Comparison of ENCODE assay signal across 30 cellular contexts in the genomic region with DNA sequence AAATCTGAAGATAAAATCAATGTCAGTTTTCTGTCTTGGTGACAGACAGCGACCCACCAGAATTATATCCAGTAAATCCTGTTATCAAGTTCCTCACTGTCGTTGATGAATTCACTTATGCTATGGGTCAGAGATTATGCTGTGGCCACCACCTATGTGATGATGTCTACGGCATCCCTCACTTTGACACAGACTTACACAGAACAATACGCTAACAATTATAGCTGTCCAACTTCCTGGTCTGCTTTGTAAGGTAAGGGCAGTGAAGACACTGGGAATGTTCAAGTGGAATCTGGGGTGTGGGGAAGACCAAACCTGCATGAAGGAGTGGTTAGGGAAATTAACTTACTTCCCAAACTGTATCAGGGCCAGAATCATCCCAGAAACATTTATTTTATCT. TPM values are rescaled to one million over a fixed set of nuclear protein-coding genes. Genes with fewer than 3 reads are reported as not detected.
"Had no signal": no experiment of that assay in that cellular context is flagged by ENCODE, and none has a peak within 500 bp of the region (broad histone marks: within the 10 kb centered on the region; RNA-seq: fewer than 3 reads in every experiment).

No MANE protein-coding gene starts in this region.

- DNase-seq: colonic mucosa; cortex of kidney; dermis blood vessel endothelial cell; dorsolateral prefrontal cortex; effector CD4-positive, alpha-beta T cell; effector CD8-positive, alpha-beta T cell; effector memory CD4-positive, alpha-beta T cell; effector memory CD8-positive, alpha-beta T cell; erythroblast; esophagus squamous epithelium; foreskin fibroblast; foreskin keratinocyte; foreskin melanocyte; gastrocnemius medialis; glutamatergic neuron; head of caudate nucleus; heart left ventricle; heart right ventricle had no signal

- H3K27ac Mint-ChIP-seq: dendritic cell treated with granulocyte-macrophage colony-stimulating factor and Interleukin-4, amounts not matched to agents 40 ng/mL and 50 ng/mL, for 4 days; effector memory CD8-positive, alpha-beta T cell had no signal

- H3K9me3 ChIP-seq: colonic mucosa, esophagus squamous epithelium, gastrocnemius medialis, gastroesophageal sphincter, heart left ventricle, heart right ventricle had no signal

- H3K27ac ChIP-seq: colonic mucosa, coronary artery, dorsolateral prefrontal cortex, epithelial cell of prostate, esophagus squamous epithelium, foreskin keratinocyte, gastrocnemius medialis, gastroesophageal sphincter, heart left ventricle, heart right ventricle had no signal

- H3K36me3 ChIP-seq: colonic mucosa, esophagus squamous epithelium, gastrocnemius medialis, gastroesophageal sphincter, heart left ventricle, heart right ventricle had no signal

- H3K4me1 ChIP-seq: colonic mucosa, foreskin keratinocyte, gastrocnemius medialis had no signal

- H3K4me3 Mint-ChIP-seq: dendritic cell treated with granulocyte-macrophage colony-stimulating factor and Interleukin-4, amounts not matched to agents 40 ng/mL and 50 ng/mL, for 4 days; effector memory CD8-positive, alpha-beta T cell had no signal

- H3K4me3 ChIP-seq: colonic mucosa, coronary artery, dorsolateral prefrontal cortex, esophagus squamous epithelium, gastrocnemius medialis, gastroesophageal sphincter, heart left ventricle, heart right ventricle had no signal

- H3K9me3 Mint-ChIP-seq: dendritic cell treated with granulocyte-macrophage colony-stimulating factor and Interleukin-4, amounts not matched to agents 40 ng/mL and 50 ng/mL, for 4 days; effector memory CD8-positive, alpha-beta T cell had no signal

- ATAC-seq: effector memory CD8-positive, alpha-beta T cell; esophagus mucosa; foreskin keratinocyte; gastrocnemius medialis; gastroesophageal sphincter; heart left ventricle; heart right ventricle had no signal

RNA-seq across cellular contexts. Expression of gene PAX6, which starts 19.3 kb away (rescaled TPM):
- total RNA-seq: chondrocyte, dermis blood vessel endothelial cell, dermis microvascular lymphatic vessel endothelial cell, endothelial cell of umbilical vein, epithelial cell of proximal tubule, esophagus mucosa, fibroblast of lung, fibroblast of villous mesenchyme, foreskin keratinocyte, gastrocnemius medialis, glomerular endothelial cell, heart right ventricle had no signal
- polyA plus RNA-seq: endothelial cell of umbilical vein, heart left ventricle had no signal
